In the genomic region with DNA sequence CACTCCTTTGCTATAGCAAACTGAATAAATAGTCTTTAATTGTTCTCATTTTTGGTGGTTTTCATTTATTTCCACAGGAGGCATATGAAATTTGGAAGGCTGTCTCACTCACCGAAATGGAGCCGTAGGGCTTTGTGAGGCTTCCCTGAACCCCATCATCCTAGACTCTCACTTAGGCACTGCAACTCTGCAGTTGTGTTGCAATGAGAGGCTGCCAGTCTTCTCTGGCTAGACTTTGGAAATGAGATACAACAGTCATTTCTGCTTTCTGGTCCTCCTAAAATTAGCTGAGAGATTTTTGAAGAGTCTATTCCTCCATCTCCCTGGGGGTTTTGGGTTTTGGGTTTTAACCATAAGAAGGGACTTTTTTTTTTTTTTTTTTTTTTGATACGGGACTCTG, we compare ENCODE assay signal across 32 cellular contexts.
"Had no signal": no experiment of that assay in that cellular context is flagged by ENCODE, and none has a peak within 500 bp of the region (broad histone marks: within the 10 kb centered on the region; RNA-seq: fewer than 3 reads in every experiment).

No MANE protein-coding gene starts in this region.

- H2AFZ ChIP-seq: hepatocyte had no signal

- H3K79me2 ChIP-seq: hepatocyte had no signal

- H3K4me2 ChIP-seq: hepatocyte had no signal

- H3K9me3 ChIP-seq: ascending aorta, breast epithelium, colonic mucosa, esophagus squamous epithelium, gastroesophageal sphincter, heart right ventricle had no signal

- ATAC-seq: activated naive CD4-positive, alpha-beta T cell treated with anti-CD3 and anti-CD28 coated beads, Interleukin-2, amount 50 U/mL, for 72 hours; activated T-cell treated with anti-CD3 and anti-CD28 coated beads, Interleukin-2, amount 50 U/mL, for 72 hours; gastroesophageal sphincter; heart right ventricle; WTC11 had no signal

- DNase-seq: activated CD4-positive, alpha-beta memory T cell treated with anti-CD3 and anti-CD28 coated beads, Interleukin-2, amount 10 ng/mL, durations not matched to agents 7 days and 5 days; activated CD4-positive, alpha-beta T cell treated with anti-CD3 and anti-CD28 coated beads for 1 hour; activated CD4-positive, alpha-beta T cell treated with anti-CD3 and anti-CD28 coated beads for 4 hours; activated CD4-positive, alpha-beta T cell treated with anti-CD3 and anti-CD28 coated beads, Interleukin-2, amount 10 ng/mL, durations not matched to agents 7 days and 5 days; activated CD4-positive, alpha-beta T cell treated with anti-CD3 and anti-CD28 coated beads, Interleukin-2, amount 50 U/mL, for 4 hours; activated CD8-positive, alpha-beta memory T cell treated with anti-CD3 and anti-CD28 coated beads, Interleukin-2, amount 50 U/mL, for 48 hours; activated gamma-delta T cell; activated naive CD4-positive, alpha-beta T cell; activated naive CD4-positive, alpha-beta T cell treated with anti-CD3 and anti-CD28 coated beads, Interleukin-2, amount 10 ng/mL, durations not matched to agents 7 days and 5 days; activated naive CD8-positive, alpha-beta T cell treated with anti-CD3 and anti-CD28 coated beads, Interleukin-2, amount 10 ng/mL, durations not matched to agents 7 days and 5 days; activated T-cell treated with anti-CD3 and anti-CD28 coated beads for 4 hours; activated T-cell treated with anti-CD3 and anti-CD28 coated beads, Interleukin-2, amount 50 U/mL, for 24 hours; activated T-cell treated with anti-CD3 and anti-CD28 coated beads, Interleukin-2, amount 50 U/mL, for 72 hours; central memory CD4-positive, alpha-beta T cell; cerebellar nuclear complex; colonic mucosa; effector CD8-positive, alpha-beta T cell; esophagus squamous epithelium; foreskin melanocyte; heart right ventricle had no signal

- H3K4me3 ChIP-seq: ascending aorta, breast epithelium, cardiac muscle cell, colonic mucosa, esophagus squamous epithelium, gastroesophageal sphincter, heart right ventricle, hepatocyte had no signal

- FAIRE-seq: endometrium, endothelial cell of umbilical vein, TTC549 had no signal

- H3K4me1 ChIP-seq: ascending aorta, breast epithelium, colonic mucosa, esophagus squamous epithelium, gastroesophageal sphincter, heart right ventricle had no signal

- H3K36me3 ChIP-seq: ascending aorta, breast epithelium, cardiac muscle cell, colonic mucosa, esophagus squamous epithelium, gastroesophageal sphincter, heart right ventricle had no signal

- H3K27ac ChIP-seq: ascending aorta, breast epithelium, cardiac muscle cell, colonic mucosa, epithelial cell of prostate, esophagus squamous epithelium, gastroesophageal sphincter, heart right ventricle, hepatocyte, VCaP had no signal

- H3K27me3 ChIP-seq: ascending aorta, breast epithelium, cardiac muscle cell, colonic mucosa, esophagus squamous epithelium, gastroesophageal sphincter, heart right ventricle, hepatocyte had no signal
